In genomic region chr19:58305932-58306323, GRCh38 we compare ENCODE assay signal across 8 cellular contexts. TPM values are rescaled to one million over a fixed set of nuclear protein-coding genes. Genes with fewer than 3 reads are reported as not detected.
DNase-seq lines count a peak whose midpoint lies in the region; ATAC-seq, FAIRE-seq and TF ChIP-seq lines count a peak whose summit lies in the region.

No MANE protein-coding gene starts in this region.

- H3K4me2 ChIP-seq in HepG2 (ENCODE audit: low read depth, low read length) = peak overlapping the region; percentile 79

- ATAC-seq in HepG2 = peak; percentile 45
- ATAC-seq in upper lobe of right lung = no peak
- ATAC-seq in GM19035 (IDR thresholded peaks at IDR 0.05; ENCODE audit: unreplicated experiment) = no peak
- ATAC-seq in HG03565 (IDR thresholded peaks at IDR 0.05; ENCODE audit: unreplicated experiment) = no peak

- peaks cover 19% of the 10 kb centered on the region for H3K79me2 ChIP-seq in HepG2 (ENCODE audit: insufficient read depth, low read length)

- DNase-seq in A673 (ENCODE audit: low spot score) = no peak
- DNase-seq in HPDE6-E6E7 (ENCODE audit: extremely low spot score) = peak; percentile 52
- DNase-seq in adipocyte (ENCODE audit: low read depth) = peak; percentile 22
- peak; percentile 21 for DNase-seq in HepG2 (ENCODE audit: low spot score)
- no peak for DNase-seq in upper lobe of right lung
- DNase-seq in GF-D8 (lab: John Stamatoyannopoulos, UW) = no peak

- peak overlapping the region; percentile 87 for H3K27ac ChIP-seq in A673 (ENCODE audit: low read depth, low read length, poor library complexity, severe bottlenecking)
- H3K27ac ChIP-seq in HepG2 (ENCODE audit: extremely low read length, insufficient read depth, low read length) = peak overlapping the region; percentile 66
- H3K27ac ChIP-seq in upper lobe of right lung = peak overlapping the region; percentile 95

- no peaks in the 10 kb centered on the region for H3K9me3 ChIP-seq in A673 (ENCODE audit: low read depth, low read length, poor library complexity, severe bottlenecking)
- H3K9me3 ChIP-seq in adipocyte (ENCODE audit: control insufficient read depth, low read length) = no peaks in the 10 kb centered on the region
- no peaks in the 10 kb centered on the region for H3K9me3 ChIP-seq in HepG2 (ENCODE audit: low read length)
- no peaks in the 10 kb centered on the region for H3K9me3 ChIP-seq in upper lobe of right lung

- no peak overlapping the region for H2AFZ ChIP-seq in HepG2 (ENCODE audit: low read length)

- H4K20me1 ChIP-seq in HepG2 (ENCODE audit: insufficient read depth, low read length) = peaks cover 7% of the 10 kb centered on the region; the same call in 1 of the 2 replicates

- peak overlapping the region; percentile 90 for H3K9ac ChIP-seq in adipocyte (ENCODE audit: low read length)
- peak overlapping the region; percentile 88 for H3K9ac ChIP-seq in HepG2 (ENCODE audit: insufficient read depth, low read depth, low read length)

- no peak for TF ChIP-seq POLR2A in HepG2 (IDR thresholded peaks at IDR 0.05; ENCODE audit: insufficient read depth in 1 of 2, low read depth in 2 of 2, low read length in 2 of 2)

- BruUV-seq in A673 (replicated peaks; lab: Mats Ljungman, UMichigan) (no TSS peak), HepG2 (replicated peaks; lab: Mats Ljungman, UMichigan) (no TSS peak)

- no peak for FAIRE-seq in HepG2 (lab: Jason Lieb, UNC)

- H3K36me3 ChIP-seq in A673 (ENCODE audit: insufficient read depth, low read length, poor library complexity, severe bottlenecking) (peaks cover 33% of the 10 kb centered on the region), adipocyte (ENCODE audit: control insufficient read depth, insufficient read depth, low read length, severe bottlenecking) (peaks cover 29% of the 10 kb centered on the region), HepG2 (replicated peaks in 1 of 2; ENCODE audit: control insufficient read depth in 1 of 2, insufficient read depth in 2 of 2, low read length in 2 of 2) (peaks cover 10 to 31% of the 10 kb centered on the region in 2 experiments; a peak in 4 of 5 replicates), upper lobe of right lung (peaks cover 30% of the 10 kb centered on the region)

- TF ChIP-seq CTCF in A673 (conservative IDR thresholded peaks at IDR 0.05; ENCODE audit: low read depth, low read length) (no peak), HepG2 (CRISPR knock-in tag; IDR thresholded peaks at IDR 0.05) (no peak), upper lobe of right lung (IDR thresholded peaks at IDR 0.05) (no peak)

- 2% methylated on average over 12 of the region's 12 CpGs for WGBS in HepG2 (ENCODE audit: low lambda C conversion rate)

- no peak for TF ChIP-seq RAD21 in HepG2 (CRISPR knock-in tag; IDR thresholded peaks at IDR 0.05)

- peaks cover 8% of the 10 kb centered on the region for H3K4me1 ChIP-seq in A673 (ENCODE audit: insufficient read depth, low read length, poor library complexity, severe bottlenecking)
- peaks cover 14% of the 10 kb centered on the region for H3K4me1 ChIP-seq in adipocyte (ENCODE audit: control insufficient read depth, insufficient read depth, low read length)
- peaks cover 26% of the 10 kb centered on the region for H3K4me1 ChIP-seq in HepG2 (ENCODE audit: insufficient read depth, low read length)
- peaks cover 20% of the 10 kb centered on the region for H3K4me1 ChIP-seq in upper lobe of right lung

- intact Hi-C loops in A673 (cut with micrococcal nuclease; ENCODE audit: unreplicated experiment) = loop anchor here (2.0 kb wide), 2 partner anchors 27 to 75 kb away; partner anchors contain the start of genes ZNF8 and ZNF837
- intact Hi-C loops in HepG2 (cut with micrococcal nuclease; ENCODE audit: unreplicated experiment) = loop anchor here (1.0 to 5.0 kb wide), 2 partner anchors 28 to 124 kb away; partner anchors contain the start of genes ZNF274 and ZNF8
- intact Hi-C loops in upper lobe of right lung (cut with DNase I) = no loop called here

- H3K4me3 ChIP-seq in A673 (ENCODE audit: low read depth, low read length, poor library complexity, severe bottlenecking) (peak overlapping the region; percentile 83), adipocyte (ENCODE audit: low read length) (peak overlapping the region; percentile 90), HepG2 (replicated peaks in 1 of 3; ENCODE audit: insufficient read depth in 1 of 3, low read depth in 2 of 3, low read length in 3 of 3) (peak overlapping the region; percentile 83 to 100 (median 97)), upper lobe of right lung (peak overlapping the region; percentile 91)

- CTCF ChIA-PET in A673 (lab: Charles Lee) = no interaction called here
- CTCF ChIA-PET in HepG2 (lab: Yijun Ruan, JAX; ENCODE audit: low intra/inter-chr PET ratio, low total read pairs) = no interaction called here

- in situ Hi-C loops in HepG2 (cut with HindIII; ENCODE audit: extremely low pct_ligation_motif_present, low pct_unique_long_range_greater_than_20kb) = loop anchor here (5.0 kb wide), 1 partner anchor 124 kb away; the partner anchor contains the start of gene ZNF274

- H3K27me3 ChIP-seq in A673 (replicated peaks; ENCODE audit: insufficient read depth, low read depth, low read length, poor library complexity) (no peaks in the 10 kb centered on the region), adipocyte (replicated peaks; ENCODE audit: control insufficient read depth, insufficient read depth, low read length) (no peaks in the 10 kb centered on the region), HepG2 (ENCODE audit: control insufficient read depth in 1 of 2, insufficient read depth in 2 of 2, low read length in 2 of 2) (no peaks in the 10 kb centered on the region; a peak in 1 of 5 replicates), upper lobe of right lung (no peaks in the 10 kb centered on the region)

- POLR2A ChIA-PET in A673 (lab: Charles Lee; ENCODE audit: low non-redundant PET) (no interaction called here), HepG2 (lab: Yijun Ruan, JAX) (interaction anchor here (1.0 to 1.2 kb wide), 2 partner anchors 28 to 57 kb away, joined by 3 read pairs; partner anchors contain the start of gene ZNF497)

- TF ChIP-seq EP300 in HepG2 (IDR thresholded peaks at IDR 0.05; ENCODE audit: low read depth in 2 of 2, low read length in 2 of 2) = no peak
- TF ChIP-seq EP300 in HepG2 (CRISPR knock-in tag; IDR thresholded peaks at IDR 0.05; ENCODE audit: borderline replicate concordance) = no peak

RNA-seq across cellular contexts. Expression of gene ERVK3-1, which starts 0.8 kb away (rescaled TPM):
- total RNA-seq in A673 (2021) (57.8 and 77.1 TPM in 2 replicates), HepG2 (2016; rRNA removed; fragmentation: Illumina TruSeq; extraction: Trizol) (38.7 and 39.5 TPM in 2 replicates), upper lobe of right lung (34.8 TPM)
- 10.6 and 10.8 TPM in 2 replicates for total RNA-seq in HepG2 (2016; cell fraction: cytosol; rRNA removed; fragmentation: Illumina TruSeq; extraction: Trizol; ENCODE audit: low read depth)
- total RNA-seq in HepG2 (2016; cell fraction: insoluble cytoplasmic fraction; rRNA removed; fragmentation: Illumina TruSeq; extraction: Trizol) = 41.5 and 44.3 TPM in 2 replicates
- 15.6 and 18.0 TPM in 2 replicates for total RNA-seq in HepG2 (2016; cell fraction: membrane; rRNA removed; fragmentation: Illumina TruSeq; extraction: Trizol)
- total RNA-seq in HepG2 (2016; cell fraction: nucleus; rRNA removed; fragmentation: Illumina TruSeq; extraction: Trizol) = 51.9 and 53.4 TPM in 2 replicates
- polyA plus RNA-seq in HepG2 (2011; rRNA removed) = 28.5 and 31.5 TPM in 2 replicates
- polyA plus RNA-seq in HepG2 (2011; cell fraction: cytosol; rRNA removed) = 15.3 and 19.4 TPM in 2 replicates
- 62.5 and 78.5 TPM in 2 replicates for polyA plus RNA-seq in HepG2 (2011; cell fraction: nucleus; rRNA removed)
- polyA plus RNA-seq in HepG2 (2012) = 27.8 and 28.4 TPM in 2 replicates
- polyA plus RNA-seq in HepG2 (2016; cell fraction: cytosol; fragmentation: Illumina TruSeq; extraction: Trizol; ENCODE audit: low read depth) = 7.8 and 11.0 TPM in 2 replicates
- polyA plus RNA-seq in HepG2 (2016; cell fraction: insoluble cytoplasmic fraction; fragmentation: Illumina TruSeq; extraction: Trizol; ENCODE audit: low read depth) = 45.4 and 56.5 TPM in 2 replicates
- 14.2 and 16.8 TPM in 2 replicates for polyA plus RNA-seq in HepG2 (2016; cell fraction: membrane; fragmentation: Illumina TruSeq; extraction: Trizol; ENCODE audit: low read depth)
- polyA plus RNA-seq in HepG2 (2016; cell fraction: nucleus; fragmentation: Illumina TruSeq; extraction: Trizol; ENCODE audit: insufficient read depth, low read depth) = 103 and 124 TPM in 2 replicates
- 14.6 and 39.2 TPM in 2 replicates for polyA minus RNA-seq in HepG2 (2011; rRNA and poly(A)+ RNA removed; ENCODE audit: low replicate concordance)
- polyA minus RNA-seq in HepG2 (2011; cell fraction: cytosol; rRNA and poly(A)+ RNA removed) = 2.7 and 5.5 TPM in 2 replicates
- 73.4 and 89.9 TPM in 2 replicates for polyA minus RNA-seq in HepG2 (2011; cell fraction: nucleus; rRNA and poly(A)+ RNA removed)

RNA-seq across cellular contexts. Expression of gene ZSCAN22, which starts 20.9 kb away (rescaled TPM):
- total RNA-seq in A673 (2021) = 3.2 and 4.2 TPM in 2 replicates
- total RNA-seq in HepG2 (2016; rRNA removed; fragmentation: Illumina TruSeq; extraction: Trizol) = 2.5 and 3.1 TPM in 2 replicates
- total RNA-seq in HepG2 (2016; cell fraction: cytosol; rRNA removed; fragmentation: Illumina TruSeq; extraction: Trizol; ENCODE audit: low read depth) = 0.30 and 0.44 TPM in 2 replicates
- total RNA-seq in HepG2 (2016; cell fraction: insoluble cytoplasmic fraction; rRNA removed; fragmentation: Illumina TruSeq; extraction: Trizol) = 2.2 and 3.2 TPM in 2 replicates
- total RNA-seq in HepG2 (2016; cell fraction: membrane; rRNA removed; fragmentation: Illumina TruSeq; extraction: Trizol) = 1.3 TPM in 2 replicates
- 1.8 and 2.3 TPM in 2 replicates for total RNA-seq in HepG2 (2016; cell fraction: nucleus; rRNA removed; fragmentation: Illumina TruSeq; extraction: Trizol)
- polyA plus RNA-seq in HepG2 (2011; rRNA removed) = 3.5 and 3.6 TPM in 2 replicates
- 2.1 and 2.5 TPM in 2 replicates for polyA plus RNA-seq in HepG2 (2011; cell fraction: cytosol; rRNA removed)
- 2.6 and 2.7 TPM in 2 replicates for polyA plus RNA-seq in HepG2 (2011; cell fraction: nucleus; rRNA removed)
- 0.98 and 1.5 TPM in 2 replicates for polyA plus RNA-seq in HepG2 (2012)
- polyA plus RNA-seq in HepG2 (2016; cell fraction: cytosol; fragmentation: Illumina TruSeq; extraction: Trizol; ENCODE audit: low read depth) = 0.28 and 0.33 TPM in 2 replicates
- 1.6 and 1.9 TPM in 2 replicates for polyA plus RNA-seq in HepG2 (2016; cell fraction: insoluble cytoplasmic fraction; fragmentation: Illumina TruSeq; extraction: Trizol; ENCODE audit: low read depth)
- polyA plus RNA-seq in HepG2 (2016; cell fraction: membrane; fragmentation: Illumina TruSeq; extraction: Trizol; ENCODE audit: low read depth) = 0.57 and 0.63 TPM in 2 replicates
- 2.4 and 3.1 TPM in 2 replicates for polyA plus RNA-seq in HepG2 (2016; cell fraction: nucleus; fragmentation: Illumina TruSeq; extraction: Trizol; ENCODE audit: insufficient read depth, low read depth)
- polyA minus RNA-seq in HepG2 (2011; rRNA and poly(A)+ RNA removed; ENCODE audit: low replicate concordance) = 10.3 and 17.6 TPM in 2 replicates
- polyA minus RNA-seq in HepG2 (2011; cell fraction: cytosol; rRNA and poly(A)+ RNA removed) = 1.9 and 2.6 TPM in 2 replicates
- polyA minus RNA-seq in HepG2 (2011; cell fraction: nucleus; rRNA and poly(A)+ RNA removed) = 4.1 and 4.6 TPM in 2 replicates
- total RNA-seq in upper lobe of right lung = 4.0 TPM

RNA-seq across cellular contexts. Expression of gene ZNF8, which starts 27.2 kb away (rescaled TPM):
- total RNA-seq in A673 (2021) = 11.9 and 12.5 TPM in 2 replicates
- 3.3 and 3.7 TPM in 2 replicates for total RNA-seq in HepG2 (2016; rRNA removed; fragmentation: Illumina TruSeq; extraction: Trizol)
- total RNA-seq in HepG2 (2016; cell fraction: cytosol; rRNA removed; fragmentation: Illumina TruSeq; extraction: Trizol; ENCODE audit: low read depth) = 0.71 and 0.79 TPM in 2 replicates
- 3.4 TPM in 2 replicates for total RNA-seq in HepG2 (2016; cell fraction: insoluble cytoplasmic fraction; rRNA removed; fragmentation: Illumina TruSeq; extraction: Trizol)
- total RNA-seq in HepG2 (2016; cell fraction: membrane; rRNA removed; fragmentation: Illumina TruSeq; extraction: Trizol) = 2.0 and 2.4 TPM in 2 replicates
- total RNA-seq in HepG2 (2016; cell fraction: nucleus; rRNA removed; fragmentation: Illumina TruSeq; extraction: Trizol) = 3.9 and 4.3 TPM in 2 replicates
- polyA plus RNA-seq in HepG2 (2011; rRNA removed) = 3.0 and 3.1 TPM in 2 replicates
- polyA plus RNA-seq in HepG2 (2011; cell fraction: cytosol; rRNA removed) = 1.5 and 1.8 TPM in 2 replicates
- 6.2 and 6.6 TPM in 2 replicates for polyA plus RNA-seq in HepG2 (2011; cell fraction: nucleus; rRNA removed)
- 1.3 and 1.6 TPM in 2 replicates for polyA plus RNA-seq in HepG2 (2012)
- polyA plus RNA-seq in HepG2 (2016; cell fraction: cytosol; fragmentation: Illumina TruSeq; extraction: Trizol; ENCODE audit: low read depth) = 0.17 and 0.19 TPM in 2 replicates
- 1.3 and 1.5 TPM in 2 replicates for polyA plus RNA-seq in HepG2 (2016; cell fraction: insoluble cytoplasmic fraction; fragmentation: Illumina TruSeq; extraction: Trizol; ENCODE audit: low read depth)
- polyA plus RNA-seq in HepG2 (2016; cell fraction: membrane; fragmentation: Illumina TruSeq; extraction: Trizol; ENCODE audit: low read depth) = 0.41 and 0.56 TPM in 2 replicates
- 5.9 and 6.4 TPM in 2 replicates for polyA plus RNA-seq in HepG2 (2016; cell fraction: nucleus; fragmentation: Illumina TruSeq; extraction: Trizol; ENCODE audit: insufficient read depth, low read depth)
- 8.3 and 10.4 TPM in 2 replicates for polyA minus RNA-seq in HepG2 (2011; rRNA and poly(A)+ RNA removed; ENCODE audit: low replicate concordance)
- 4.0 and 4.8 TPM in 2 replicates for polyA minus RNA-seq in HepG2 (2011; cell fraction: cytosol; rRNA and poly(A)+ RNA removed)
- polyA minus RNA-seq in HepG2 (2011; cell fraction: nucleus; rRNA and poly(A)+ RNA removed) = 6.6 and 6.8 TPM in 2 replicates
- 6.0 TPM for total RNA-seq in upper lobe of right lung

RNA-seq across cellular contexts. Expression of gene A1BG, which starts 47.4 kb away (rescaled TPM):
- total RNA-seq in A673 (2021) (15.2 and 18.2 TPM in 2 replicates), HepG2 (2016; rRNA removed; fragmentation: Illumina TruSeq; extraction: Trizol) (15.1 and 41.4 TPM in 2 replicates), upper lobe of right lung (12.7 TPM)
- 4.8 and 5.3 TPM in 2 replicates for total RNA-seq in HepG2 (2016; cell fraction: cytosol; rRNA removed; fragmentation: Illumina TruSeq; extraction: Trizol; ENCODE audit: low read depth)
- 10.3 and 47.9 TPM in 2 replicates for total RNA-seq in HepG2 (2016; cell fraction: insoluble cytoplasmic fraction; rRNA removed; fragmentation: Illumina TruSeq; extraction: Trizol)
- 6.5 and 6.7 TPM in 2 replicates for total RNA-seq in HepG2 (2016; cell fraction: membrane; rRNA removed; fragmentation: Illumina TruSeq; extraction: Trizol)
- 31.7 and 39.4 TPM in 2 replicates for total RNA-seq in HepG2 (2016; cell fraction: nucleus; rRNA removed; fragmentation: Illumina TruSeq; extraction: Trizol)
- polyA plus RNA-seq in HepG2 (2011; rRNA removed) = 14.7 and 49.8 TPM in 2 replicates
- polyA plus RNA-seq in HepG2 (2011; cell fraction: cytosol; rRNA removed) = 18.1 and 24.4 TPM in 2 replicates
- polyA plus RNA-seq in HepG2 (2011; cell fraction: nucleus; rRNA removed) = 63.3 and 113 TPM in 2 replicates
- 59.9 and 62.4 TPM in 2 replicates for polyA plus RNA-seq in HepG2 (2012)
- 4.3 and 5.6 TPM in 2 replicates for polyA plus RNA-seq in HepG2 (2016; cell fraction: cytosol; fragmentation: Illumina TruSeq; extraction: Trizol; ENCODE audit: low read depth)
- polyA plus RNA-seq in HepG2 (2016; cell fraction: insoluble cytoplasmic fraction; fragmentation: Illumina TruSeq; extraction: Trizol; ENCODE audit: low read depth) = 11.3 and 14.4 TPM in 2 replicates
- polyA plus RNA-seq in HepG2 (2016; cell fraction: membrane; fragmentation: Illumina TruSeq; extraction: Trizol; ENCODE audit: low read depth) = 4.0 and 4.9 TPM in 2 replicates
- polyA plus RNA-seq in HepG2 (2016; cell fraction: nucleus; fragmentation: Illumina TruSeq; extraction: Trizol; ENCODE audit: insufficient read depth, low read depth) = 43.5 and 59.5 TPM in 2 replicates
- 0.23 and 15.3 TPM in 2 replicates for polyA minus RNA-seq in HepG2 (2011; rRNA and poly(A)+ RNA removed; ENCODE audit: low replicate concordance)
- 3.8 and 9.5 TPM in 2 replicates for polyA minus RNA-seq in HepG2 (2011; cell fraction: cytosol; rRNA and poly(A)+ RNA removed)
- polyA minus RNA-seq in HepG2 (2011; cell fraction: nucleus; rRNA and poly(A)+ RNA removed) = 6.4 and 10.7 TPM in 2 replicates

RNA-seq across cellular contexts. Expression of gene ZNF497, which starts 56.6 kb away (rescaled TPM):
- 2.6 and 3.4 TPM in 2 replicates for total RNA-seq in A673 (2021)
- total RNA-seq in HepG2 (2016; rRNA removed; fragmentation: Illumina TruSeq; extraction: Trizol) = 1.1 and 1.9 TPM in 2 replicates
- 0.10 and 0.53 TPM in 2 replicates for total RNA-seq in HepG2 (2016; cell fraction: cytosol; rRNA removed; fragmentation: Illumina TruSeq; extraction: Trizol; ENCODE audit: low read depth)
- total RNA-seq in HepG2 (2016; cell fraction: insoluble cytoplasmic fraction; rRNA removed; fragmentation: Illumina TruSeq; extraction: Trizol) = 1.4 and 1.9 TPM in 2 replicates
- 0.76 and 0.77 TPM in 2 replicates for total RNA-seq in HepG2 (2016; cell fraction: membrane; rRNA removed; fragmentation: Illumina TruSeq; extraction: Trizol)
- 1.4 and 2.1 TPM in 2 replicates for total RNA-seq in HepG2 (2016; cell fraction: nucleus; rRNA removed; fragmentation: Illumina TruSeq; extraction: Trizol)
- 1.5 and 1.8 TPM in 2 replicates for polyA plus RNA-seq in HepG2 (2011; rRNA removed)
- 0.74 and 1.2 TPM in 2 replicates for polyA plus RNA-seq in HepG2 (2011; cell fraction: cytosol; rRNA removed)
- polyA plus RNA-seq in HepG2 (2011; cell fraction: nucleus; rRNA removed) = 9.3 and 11.8 TPM in 2 replicates
- 0.83 and 1.1 TPM in 2 replicates for polyA plus RNA-seq in HepG2 (2012)
- polyA plus RNA-seq in HepG2 (2016; cell fraction: cytosol; fragmentation: Illumina TruSeq; extraction: Trizol; ENCODE audit: low read depth) = 0.10 and 0.16 TPM in 2 replicates
- polyA plus RNA-seq in HepG2 (2016; cell fraction: insoluble cytoplasmic fraction; fragmentation: Illumina TruSeq; extraction: Trizol; ENCODE audit: low read depth) = 0.84 and 1.1 TPM in 2 replicates
- 0.37 and 0.49 TPM in 2 replicates for polyA plus RNA-seq in HepG2 (2016; cell fraction: membrane; fragmentation: Illumina TruSeq; extraction: Trizol; ENCODE audit: low read depth)
- 3.8 and 4.5 TPM in 2 replicates for polyA plus RNA-seq in HepG2 (2016; cell fraction: nucleus; fragmentation: Illumina TruSeq; extraction: Trizol; ENCODE audit: insufficient read depth, low read depth)
- polyA minus RNA-seq in HepG2 (2011; rRNA and poly(A)+ RNA removed; ENCODE audit: low replicate concordance) = 3.8 and 4.0 TPM in 2 replicates
- polyA minus RNA-seq in HepG2 (2011; cell fraction: cytosol; rRNA and poly(A)+ RNA removed) = 0.40 and 0.79 TPM in 2 replicates
- 2.7 and 3.0 TPM in 2 replicates for polyA minus RNA-seq in HepG2 (2011; cell fraction: nucleus; rRNA and poly(A)+ RNA removed)
- 1.4 TPM for total RNA-seq in upper lobe of right lung

Comparison
In these comparisons a context has a peak if more than half of its experiments do, and no peak if none do; other contexts are left out.
1. DNase-seq: peak in HPDE6-E6E7 (single experiment), adipocyte (single experiment) and HepG2 (single experiment); none in A673 (single experiment), upper lobe of right lung (single experiment) and GF-D8 (single experiment).
2. Peak in every context shown above with its lines, with median percentiles within 50 percentile points of each other: H3K27ac ChIP-seq and H3K4me3 ChIP-seq.